In the genomic region with DNA sequence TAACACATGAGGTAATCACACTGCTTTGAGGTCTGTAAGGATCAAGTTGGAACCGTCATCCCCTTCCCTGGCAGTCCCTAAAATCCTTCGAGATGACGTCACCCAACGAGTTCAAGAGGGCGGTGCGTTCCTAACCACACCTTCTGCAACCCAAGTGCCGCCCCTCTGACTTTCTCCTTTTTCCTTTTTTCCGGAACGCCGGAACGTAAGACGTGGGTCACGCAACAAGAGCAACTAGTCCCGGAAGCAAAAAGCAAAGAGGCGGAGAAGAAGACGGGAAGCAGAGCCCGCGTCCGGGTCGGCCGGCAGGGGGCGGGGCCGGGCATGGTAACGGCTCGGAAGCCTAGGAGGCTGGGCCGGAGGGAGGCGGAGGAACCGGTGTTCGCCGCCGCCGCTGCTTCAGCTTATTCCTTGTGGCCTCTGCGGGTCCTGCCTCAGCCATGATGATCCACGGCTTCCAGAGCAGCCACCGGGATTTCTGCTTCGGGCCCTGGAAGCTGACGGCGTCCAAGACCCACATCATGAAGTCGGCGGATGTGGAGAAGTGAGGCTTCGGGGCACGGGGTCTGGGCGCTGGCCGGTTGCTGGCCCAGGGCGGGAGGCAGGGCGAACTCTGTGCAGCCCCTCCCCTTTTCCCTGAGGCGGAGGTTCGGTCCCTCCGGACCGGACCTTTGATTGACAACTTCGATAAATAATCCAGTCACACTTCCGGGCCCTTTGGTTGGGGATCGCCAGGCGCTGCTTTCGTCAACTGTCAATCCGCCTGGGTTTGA, we compare ENCODE assay signal across 8 cellular contexts. TPM values are rescaled to one million over a fixed set of nuclear protein-coding genes. Genes with fewer than 3 reads are reported as not detected.
DNase-seq lines count a peak whose midpoint lies in the region; ATAC-seq and FAIRE-seq lines count a peak whose summit lies in the region.

A gene (plus strand): TSS at position 325 of the 773 bp plus-strand sequence. CDS start 116 bp downstream, at position 441.

- FAIRE-seq in RCC 7860 (lab: Jason Lieb, UNC), result peak; percentile 91

- H3K27ac Mint-ChIP-seq in naive B cell, result no peak within 1 kb of the TSS
- no peak within 1 kb of the TSS for H3K27ac Mint-ChIP-seq in stimulated activated memory B cell treated with anti-CD40 and anti-IgM and Interleukin-4, amounts not matched to agents 10 μg/mL and 1 μg/mL and 100 μg/mL, for 72 hours

- no peaks in the 10 kb centered on the region; the same call in 1 of the 2 replicates for H4K20me1 ChIP-seq in Karpas-422 (ENCODE audit: insufficient read depth, low read depth, low read length)

- peaks cover 49% of the 10 kb centered on the region for H3K79me2 ChIP-seq in Karpas-422 (ENCODE audit: low read length)

- ATAC-seq in GM21825 (IDR thresholded peaks at IDR 0.05; ENCODE audit: unreplicated experiment), result peak; percentile 92
- peak; percentile 82 for ATAC-seq in naive B cell (ENCODE audit: low read depth in 2 of 2)
- ATAC-seq in stimulated activated memory B cell treated with anti-CD40 and anti-IgM and Interleukin-4, amounts not matched to agents 10 μg/mL and 1 μg/mL and 100 μg/mL, for 72 hours, result peak; percentile 97

- H3K9me3 Mint-ChIP-seq in naive B cell, result no peaks in the 10 kb centered on the region
- no peaks in the 10 kb centered on the region for H3K9me3 Mint-ChIP-seq in stimulated activated memory B cell treated with anti-CD40 and anti-IgM and Interleukin-4, amounts not matched to agents 10 μg/mL and 1 μg/mL and 100 μg/mL, for 72 hours

- no peaks in the 10 kb centered on the region for H3K27me3 ChIP-seq in Karpas-422 (ENCODE audit: low read length)

- peak within 1 kb of the TSS in 1 of 8 donors; percentile 53 for H3K4me3 Mint-ChIP-seq in naive B cell
- no peak within 1 kb of the TSS for H3K4me3 Mint-ChIP-seq in stimulated activated memory B cell treated with anti-CD40 and anti-IgM and Interleukin-4, amounts not matched to agents 10 μg/mL and 1 μg/mL and 100 μg/mL, for 72 hours

- peak within 1 kb of the TSS; percentile 84 for H3K27ac ChIP-seq in Karpas-422 (ENCODE audit: low read length)

- H3K9ac ChIP-seq in Karpas-422 (ENCODE audit: low read length), result peak within 1 kb of the TSS; percentile 93

- H3K4me3 ChIP-seq in Karpas-422 (ENCODE audit: low read length), result peak within 1 kb of the TSS; percentile 86

- H3K27me3 Mint-ChIP-seq in naive B cell, result peaks cover 4 to 19% (median 9%) of the 10 kb centered on the region in 3 donors
- H3K27me3 Mint-ChIP-seq in stimulated activated memory B cell treated with anti-CD40 and anti-IgM and Interleukin-4, amounts not matched to agents 10 μg/mL and 1 μg/mL and 100 μg/mL, for 72 hours, result peaks cover 3% of the 10 kb centered on the region

- no peaks in the 10 kb centered on the region; the same call in 1 of the 2 replicates for H3K9me2 ChIP-seq in Karpas-422 (replicated peaks; ENCODE audit: insufficient read depth, low read length)

- peak within 1 kb of the TSS; percentile 86 for H3K4me2 ChIP-seq in Karpas-422 (ENCODE audit: low read depth, low read length, poor library complexity, severe bottlenecking)

- H3K4me1 ChIP-seq in Karpas-422 (ENCODE audit: low read length), result peaks cover 12% of the 10 kb centered on the region

- H3K4me1 Mint-ChIP-seq in naive B cell, result peaks cover 0 to 2% (median 0%) of the 10 kb centered on the region in 3 donors
- H3K4me1 Mint-ChIP-seq in stimulated activated memory B cell treated with anti-CD40 and anti-IgM and Interleukin-4, amounts not matched to agents 10 μg/mL and 1 μg/mL and 100 μg/mL, for 72 hours, result no peaks in the 10 kb centered on the region

- peaks cover 0 to 2% of the 10 kb centered on the region in 2 donors for H3K36me3 Mint-ChIP-seq in naive B cell
- peaks cover 3% of the 10 kb centered on the region for H3K36me3 Mint-ChIP-seq in stimulated activated memory B cell treated with anti-CD40 and anti-IgM and Interleukin-4, amounts not matched to agents 10 μg/mL and 1 μg/mL and 100 μg/mL, for 72 hours

- peaks cover 3% of the 10 kb centered on the region for H3K36me3 ChIP-seq in Karpas-422 (ENCODE audit: insufficient read depth, low read length)

- no peaks in the 10 kb centered on the region for H3K9me3 ChIP-seq in Karpas-422 (ENCODE audit: low read length)

- peak within 1 kb of the TSS; percentile 94 for H2AFZ ChIP-seq in Karpas-422 (ENCODE audit: low read length)

- DNase-seq in Daoy (ENCODE audit: low read depth), result peak; percentile 98
- DNase-seq in Karpas-422, result peak; percentile 98
- peak; percentile 96 for DNase-seq in RCC 7860 (ENCODE audit: low spot score)
- DNase-seq in activated T-helper 1 cell treated with Interleukin-2 at 50 U/mL for 16 hours (ENCODE audit: low read depth), result peak; percentile 89
- peak; percentile 98 for DNase-seq in fibroblast of gingiva (ENCODE audit: low read depth)
- peak; percentile 93 for DNase-seq in naive B cell

RNA-seq across cellular contexts. Expression of the gene that starts here (rescaled TPM):
- total RNA-seq in Daoy (2014; rRNA removed; shearing (Covaris generic)), result 65.4 and 66.2 TPM in 2 replicates
- 43.9 and 53.8 TPM in 2 replicates for total RNA-seq in Karpas-422 (2014; rRNA removed; shearing (Covaris generic); ENCODE audit: low replicate concordance)
- polyA plus RNA-seq in naive B cell (ENCODE audit: low read depth in 6 of 6), result 10 to 100 TPM; 28.0 to 38.2 (median 33.9) TPM

Comparison
In these comparisons a context has a peak if more than half of its experiments do, and no peak if none do; other contexts are left out.
1. Peak in every context shown above with its lines: DNase-seq, ATAC-seq, H3K4me3 ChIP-seq and H3K27ac ChIP-seq.